37 cellular contexts compared by ENCODE assay signal in the genomic region with DNA sequence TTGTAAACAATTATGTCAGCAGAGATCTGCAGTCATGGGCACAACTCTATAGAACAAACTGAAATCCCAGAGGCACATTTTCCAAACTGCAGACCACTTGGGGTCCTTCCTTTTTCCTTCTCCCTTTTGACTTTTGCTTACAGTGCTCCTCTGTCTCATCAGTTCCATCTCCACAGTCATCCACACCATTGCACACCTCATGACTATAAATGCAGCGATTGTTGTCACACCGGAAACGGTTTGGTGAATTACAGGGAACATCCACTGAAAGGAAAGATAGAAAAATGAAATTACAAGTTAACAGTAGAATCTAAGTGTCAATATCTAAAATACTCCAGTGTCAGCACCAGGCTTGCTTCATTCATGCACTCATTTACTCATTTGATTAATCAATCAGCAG.
"Had no signal": no experiment of that assay in that cellular context is flagged by ENCODE, and none has a peak within 500 bp of the region (broad histone marks: within the 10 kb centered on the region; RNA-seq: fewer than 3 reads in every experiment).

No MANE protein-coding gene starts in this region.

- H3K4me3 ChIP-seq: adrenal gland, ascending aorta, body of pancreas, breast epithelium, cardiac muscle cell had no signal

- H3K27me3 Mint-ChIP-seq: activated naive CD4-positive, alpha-beta T cell treated with anti-CD3 and anti-CD28 coated beads, Interleukin-2, amount 10 ng/mL, durations not matched to agents 7 days and 5 days; brain had no signal

- ATAC-seq: activated naive CD4-positive, alpha-beta T cell treated with anti-CD3 and anti-CD28 coated beads, Interleukin-2, amount 50 U/mL, for 72 hours; activated naive CD8-positive, alpha-beta T cell treated with anti-CD3 and anti-CD28 coated beads, Interleukin-2, amount 50 U/mL, for 24 hours; activated T-cell treated with anti-CD3 and anti-CD28 coated beads, Interleukin-2, amount 50 U/mL, for 4 hours; activated T-cell treated with anti-CD3 and anti-CD28 coated beads, Interleukin-2, amount 50 U/mL, for 72 hours; activated T-helper 17 cell treated with anti-CD3 and anti-CD28 coated beads, Interleukin-2, amount 50 U/mL, for 72 hours; body of pancreas had no signal

- H3K4me3 Mint-ChIP-seq: activated naive CD4-positive, alpha-beta T cell treated with anti-CD3 and anti-CD28 coated beads for 36 hours; activated naive CD4-positive, alpha-beta T cell treated with anti-CD3 and anti-CD28 coated beads, Interleukin-2, amount 10 ng/mL, durations not matched to agents 7 days and 5 days; activated naive CD4-positive, alpha-beta T cell treated with anti-CD3 and anti-CD28 coated beads, Interleukin-2, amount 50 U/mL, for 24 hours; activated naive CD8-positive, alpha-beta T cell; activated naive CD8-positive, alpha-beta T cell treated with anti-CD3 and anti-CD28 coated beads for 36 hours; activated naive CD8-positive, alpha-beta T cell treated with anti-CD3 and anti-CD28 coated beads, Interleukin-2, amount 10 ng/mL, durations not matched to agents 7 days and 5 days; activated naive CD8-positive, alpha-beta T cell treated with anti-CD3 and anti-CD28 coated beads, Interleukin-2, amount 50 U/mL, for 24 hours; activated T-cell treated with anti-CD3 and anti-CD28 coated beads, Interleukin-2, amount 50 U/mL, for 24 hours; activated T-cell treated with anti-CD3 and anti-CD28 coated beads, Interleukin-2, amount 50 U/mL, for 4 hours; activated T-cell treated with anti-CD3 and anti-CD28 coated beads, Interleukin-2, amount 50 U/mL, for 72 hours; activated T-helper 1 cell treated with anti-CD3 and anti-CD28 coated beads, Interleukin-12 subunit alpha, Interleukin-12 subunit beta, Interleukin-2, Interleukin-4 antibody, amounts not matched to agents 30 ng/mL and 10 ng/mL and 1 ng/mL, durations not matched to agents 14 hours and 24 hours and 36 hours; activated T-helper 17 cell treated with anti-CD3 and anti-CD28 coated beads, Interleukin-2, amount 50 U/mL, for 72 hours; brain; central memory CD8-positive, alpha-beta T cell had no signal

- H3K36me3 Mint-ChIP-seq: activated naive CD4-positive, alpha-beta T cell treated with anti-CD3 and anti-CD28 coated beads, Interleukin-2, amount 10 ng/mL, durations not matched to agents 7 days and 5 days; activated naive CD4-positive, alpha-beta T cell treated with anti-CD3 and anti-CD28 coated beads, Interleukin-2, amount 50 U/mL, for 24 hours; activated naive CD4-positive, alpha-beta T cell treated with anti-CD3 and anti-CD28 coated beads, Interleukin-2, amount 50 U/mL, for 72 hours; activated naive CD8-positive, alpha-beta T cell; activated naive CD8-positive, alpha-beta T cell treated with anti-CD3 and anti-CD28 coated beads for 36 hours; activated naive CD8-positive, alpha-beta T cell treated with anti-CD3 and anti-CD28 coated beads, Interleukin-2, amount 10 ng/mL, durations not matched to agents 7 days and 5 days; brain had no signal

- H3K4me1 ChIP-seq: adrenal gland, ascending aorta, breast epithelium had no signal

- H3K9me3 ChIP-seq: adrenal gland, ascending aorta, body of pancreas, breast epithelium had no signal

- H3K27ac ChIP-seq: adrenal gland, ascending aorta, body of pancreas, brain microvascular endothelial cell, breast epithelium, cardiac muscle cell had no signal

- H3K4me1 Mint-ChIP-seq: activated naive CD4-positive, alpha-beta T cell treated with anti-CD3 and anti-CD28 coated beads, Interleukin-2, amount 10 ng/mL, durations not matched to agents 7 days and 5 days; activated naive CD4-positive, alpha-beta T cell treated with anti-CD3 and anti-CD28 coated beads, Interleukin-2, amount 50 U/mL, for 24 hours; activated naive CD8-positive, alpha-beta T cell treated with anti-CD3 and anti-CD28 coated beads for 36 hours; activated naive CD8-positive, alpha-beta T cell treated with anti-CD3 and anti-CD28 coated beads, Interleukin-2, amount 10 ng/mL, durations not matched to agents 7 days and 5 days; activated naive CD8-positive, alpha-beta T cell treated with anti-CD3 and anti-CD28 coated beads, Interleukin-2, amount 50 U/mL, for 24 hours; activated T-helper 17 cell treated with anti-CD3 and anti-CD28 coated beads, Interleukin-2, amount 50 U/mL, for 72 hours; brain; central memory CD8-positive, alpha-beta T cell had no signal

- H3K27me3 ChIP-seq: adrenal gland, ascending aorta, body of pancreas, brain microvascular endothelial cell, breast epithelium, cardiac muscle cell had no signal

- H3K9me3 Mint-ChIP-seq: activated naive CD4-positive, alpha-beta T cell treated with anti-CD3 and anti-CD28 coated beads for 36 hours; activated naive CD4-positive, alpha-beta T cell treated with anti-CD3 and anti-CD28 coated beads, Interleukin-2, amount 10 ng/mL, durations not matched to agents 7 days and 5 days; activated naive CD4-positive, alpha-beta T cell treated with anti-CD3 and anti-CD28 coated beads, Interleukin-2, amount 50 U/mL, for 72 hours; activated naive CD8-positive, alpha-beta T cell treated with anti-CD3 and anti-CD28 coated beads for 36 hours; activated naive CD8-positive, alpha-beta T cell treated with anti-CD3 and anti-CD28 coated beads, Interleukin-2, amount 50 U/mL, for 24 hours; activated T-cell treated with anti-CD3 and anti-CD28 coated beads, Interleukin-2, amount 50 U/mL, for 24 hours; activated T-cell treated with anti-CD3 and anti-CD28 coated beads, Interleukin-2, amount 50 U/mL, for 4 hours; activated T-cell treated with anti-CD3 and anti-CD28 coated beads, Interleukin-2, amount 50 U/mL, for 72 hours; activated T-helper 1 cell treated with anti-CD3 and anti-CD28 coated beads, Interleukin-12 subunit alpha, Interleukin-12 subunit beta, Interleukin-2, Interleukin-4 antibody, amounts not matched to agents 30 ng/mL and 10 ng/mL and 1 ng/mL, durations not matched to agents 14 hours and 24 hours and 36 hours; activated T-helper 17 cell treated with anti-CD3 and anti-CD28 coated beads, Interleukin-2, amount 50 U/mL, for 72 hours; activated T-helper 2 cell treated with anti-CD3 and anti-CD28 coated beads, Interferon-gamma antibody, Interleukin-2, Interleukin-4, amounts not matched to agents 10 μg/mL and 5 μg/mL and 100 μg/mL, durations not matched to agents 14 hours and 24 hours and 36 hours; brain; central memory CD8-positive, alpha-beta T cell had no signal

- DNase-seq: activated effector memory CD4-positive, alpha-beta T cell treated with anti-CD3 and anti-CD28 coated beads, Interleukin-2, amount 50 U/mL, for 16 hours; activated effector memory CD4-positive, alpha-beta T cell treated with Interleukin-2 at 50 U/mL for 16 hours; activated gamma-delta T cell; activated gamma-delta T cell treated with Interleukin-2 at 50 U/mL for 16 hours; activated naive CD4-positive, alpha-beta T cell; activated naive CD4-positive, alpha-beta T cell treated with anti-CD3 and anti-CD28 coated beads for 36 hours; activated naive CD4-positive, alpha-beta T cell treated with anti-CD3 and anti-CD28 coated beads, Interleukin-2, amount 10 ng/mL, durations not matched to agents 7 days and 5 days; activated naive CD4-positive, alpha-beta T cell treated with anti-CD3 and anti-CD28 coated beads, Interleukin-2, amount 50 U/mL, for 16 hours; activated naive CD4-positive, alpha-beta T cell treated with Interleukin-2 at 50 U/mL for 16 hours; activated naive CD8-positive, alpha-beta T cell treated with anti-CD3 and anti-CD28 coated beads for 36 hours; activated naive CD8-positive, alpha-beta T cell treated with anti-CD3 and anti-CD28 coated beads, Interleukin-2, amount 10 ng/mL, durations not matched to agents 7 days and 5 days; activated naive CD8-positive, alpha-beta T cell treated with anti-CD3 and anti-CD28 coated beads, Interleukin-2, amount 50 U/mL, for 24 hours; activated T-cell treated with anti-CD3 and anti-CD28 coated beads, Interleukin-2, amount 50 U/mL, for 24 hours; activated T-cell treated with anti-CD3 and anti-CD28 coated beads, Interleukin-2, amount 50 U/mL, for 4 hours; activated T-cell treated with anti-CD3 and anti-CD28 coated beads, Interleukin-2, amount 50 U/mL, for 48 hours; activated T-cell treated with anti-CD3 and anti-CD28 coated beads, Interleukin-2, amount 50 U/mL, for 72 hours; adrenal gland; amniotic stem cell; amygdala; anterior cingulate cortex; aorta; body of pancreas; brain microvascular endothelial cell; caudate nucleus; central memory CD4-positive, alpha-beta T cell; cerebellar nuclear complex had no signal

- H3K27ac Mint-ChIP-seq: activated naive CD4-positive, alpha-beta T cell treated with anti-CD3 and anti-CD28 coated beads for 36 hours; activated naive CD4-positive, alpha-beta T cell treated with anti-CD3 and anti-CD28 coated beads, Interleukin-2, amount 10 ng/mL, durations not matched to agents 7 days and 5 days; activated naive CD4-positive, alpha-beta T cell treated with anti-CD3 and anti-CD28 coated beads, Interleukin-2, amount 50 U/mL, for 24 hours; activated naive CD4-positive, alpha-beta T cell treated with anti-CD3 and anti-CD28 coated beads, Interleukin-2, amount 50 U/mL, for 72 hours; activated naive CD8-positive, alpha-beta T cell; activated naive CD8-positive, alpha-beta T cell treated with anti-CD3 and anti-CD28 coated beads for 36 hours; activated naive CD8-positive, alpha-beta T cell treated with anti-CD3 and anti-CD28 coated beads, Interleukin-2, amount 10 ng/mL, durations not matched to agents 7 days and 5 days; activated naive CD8-positive, alpha-beta T cell treated with anti-CD3 and anti-CD28 coated beads, Interleukin-2, amount 50 U/mL, for 24 hours; activated T-cell treated with anti-CD3 and anti-CD28 coated beads, Interleukin-2, amount 50 U/mL, for 24 hours; activated T-cell treated with anti-CD3 and anti-CD28 coated beads, Interleukin-2, amount 50 U/mL, for 72 hours; activated T-helper 1 cell treated with anti-CD3 and anti-CD28 coated beads, Interleukin-12 subunit alpha, Interleukin-12 subunit beta, Interleukin-2, Interleukin-4 antibody, amounts not matched to agents 30 ng/mL and 10 ng/mL and 1 ng/mL, durations not matched to agents 14 hours and 24 hours and 36 hours; activated T-helper 17 cell treated with anti-CD3 and anti-CD28 coated beads, Interleukin-2, amount 50 U/mL, for 72 hours; activated T-helper 2 cell treated with anti-CD3 and anti-CD28 coated beads, Interferon-gamma antibody, Interleukin-2, Interleukin-4, amounts not matched to agents 10 μg/mL and 5 μg/mL and 100 μg/mL, durations not matched to agents 14 hours and 24 hours and 36 hours; brain had no signal

- H3K36me3 ChIP-seq: adrenal gland, ascending aorta, brain microvascular endothelial cell, breast epithelium, cardiac muscle cell had no signal
